ENCODE assay signal across 8 cellular contexts in the genomic region with DNA sequence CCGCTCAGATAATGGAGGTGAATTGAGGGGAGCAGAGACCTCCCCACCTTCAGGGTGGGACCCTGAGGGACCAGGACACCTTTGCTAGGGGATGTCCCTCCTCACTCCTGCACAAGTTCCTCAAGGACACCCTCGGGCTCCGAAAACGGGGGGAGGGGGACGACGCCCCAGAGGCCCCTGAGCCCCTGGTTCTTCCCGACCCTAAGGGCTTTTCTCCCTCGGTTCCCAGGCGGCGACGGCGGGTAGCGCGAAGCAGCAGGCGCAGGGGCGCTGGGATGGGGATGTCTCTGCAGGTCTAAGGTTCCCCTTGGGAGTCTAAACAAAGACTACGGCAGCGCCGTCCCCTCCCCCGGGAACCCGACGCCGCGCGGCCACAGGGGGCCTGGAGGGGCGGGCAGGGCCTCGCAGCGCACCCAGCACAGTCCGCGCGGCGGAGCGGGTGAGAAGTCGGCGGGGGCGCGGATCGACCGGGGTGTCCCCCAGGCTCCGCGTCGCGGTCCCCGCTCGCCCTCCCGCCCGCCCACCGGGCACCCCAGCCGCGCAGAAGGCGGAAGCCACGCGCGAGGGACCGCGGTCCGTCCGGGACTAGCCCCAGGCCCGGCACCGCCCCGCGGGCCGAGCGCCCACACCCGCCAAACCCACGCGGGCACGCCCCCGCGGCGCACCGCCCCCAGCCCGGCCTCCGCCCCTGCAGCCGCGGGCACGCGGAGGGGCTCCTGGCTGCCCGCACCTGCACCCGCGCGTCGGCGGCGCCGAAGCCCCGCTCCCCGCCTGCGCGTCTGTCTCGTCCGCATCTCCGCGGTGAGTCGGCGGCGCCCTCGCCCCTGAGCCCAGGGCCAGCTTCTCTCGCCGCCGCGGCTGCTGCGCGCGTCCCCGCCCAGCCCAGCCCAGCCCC. TPM values are rescaled to one million over a fixed set of nuclear protein-coding genes. Genes with fewer than 3 reads are reported as not detected.
DNase-seq lines count a peak whose midpoint lies in the region; ATAC-seq and TF ChIP-seq lines count a peak whose summit lies in the region.

No MANE protein-coding gene starts in this region.

- H3K79me2 ChIP-seq in mammary epithelial cell (ENCODE audit: insufficient read depth, low read length), result no peaks in the 10 kb centered on the region
- H3K79me2 ChIP-seq in mesendoderm (ENCODE audit: control insufficient read depth, insufficient read depth, low read length), result no peaks in the 10 kb centered on the region

- H3K4me1 ChIP-seq in mammary epithelial cell (ENCODE audit: insufficient read depth, low read length) (peaks cover 15% of the 10 kb centered on the region), mesendoderm (ENCODE audit: control insufficient read depth, low read depth, low read length) (no peaks in the 10 kb centered on the region), SJCRH30 (no peaks in the 10 kb centered on the region)

- no TSS peak for BruUV-seq in mammary epithelial cell (replicated peaks; lab: Mats Ljungman, UMichigan)

- H3K4me2 ChIP-seq in mammary epithelial cell (ENCODE audit: insufficient read depth, low read depth, low read length) (peak overlapping the region; percentile 86), mesendoderm (ENCODE audit: low read length) (peak overlapping the region; percentile 21)

- intact Hi-C loops in mammary epithelial cell (cut with micrococcal nuclease), result no loop called here

- H3K36me3 ChIP-seq in mammary epithelial cell (ENCODE audit: insufficient read depth, low read length), result no peaks in the 10 kb centered on the region
- no peaks in the 10 kb centered on the region for H3K36me3 ChIP-seq in mesendoderm (ENCODE audit: control insufficient read depth, insufficient read depth, low read length)
- H3K36me3 ChIP-seq in SJCRH30, result no peaks in the 10 kb centered on the region

- CTCF ChIA-PET in mammary epithelial cell (lab: Charles Lee; ENCODE audit: low non-redundant PET), result no interaction called here

- peak overlapping the region; percentile 78 for H3K56ac ChIP-seq in mesendoderm (ENCODE audit: low read length)

- no peaks in the 10 kb centered on the region for H4K20me1 ChIP-seq in mammary epithelial cell (ENCODE audit: insufficient read depth, low read length)

- no peak overlapping the region for H2BK120ac ChIP-seq in mesendoderm (ENCODE audit: low read depth, low read length)

- peak overlapping the region; percentile 35 for H3K18ac ChIP-seq in mesendoderm (ENCODE audit: low read length)

- no peak overlapping the region for H4K8ac ChIP-seq in mesendoderm (ENCODE audit: low read depth, low read length)

- in situ Hi-C loops in mammary epithelial cell (cut with MboI; ENCODE audit: low sequenced_read_pairs in 2 of 2), result no loop called here

- H4K5ac ChIP-seq in mesendoderm (ENCODE audit: low read length), result no peak overlapping the region

- no peak overlapping the region for H2AFZ ChIP-seq in mammary epithelial cell (ENCODE audit: low read depth, low read length)

- ATAC-seq in HG03432 (IDR thresholded peaks at IDR 0.05; ENCODE audit: unreplicated experiment), result peak; percentile 35
- no peak for ATAC-seq in GM21529 (IDR thresholded peaks at IDR 0.05; ENCODE audit: unreplicated experiment)

- TF ChIP-seq CTCF in mammary epithelial cell (conservative IDR thresholded peaks at IDR 0.05 in 1 of 2, IDR thresholded peaks at IDR 0.05 in 1 of 2; ENCODE audit: extremely low read depth in 1 of 2, insufficient read depth in 1 of 2, low read depth in 1 of 2, low read length in 2 of 2), result no peak

- no peak overlapping the region for H2BK15ac ChIP-seq in mesendoderm (replicated peaks; ENCODE audit: low read depth)

- no peaks in the 10 kb centered on the region for H3K9me3 ChIP-seq in mammary epithelial cell (replicated peaks; ENCODE audit: insufficient read depth, low read length)
- no peaks in the 10 kb centered on the region for H3K9me3 ChIP-seq in SJCRH30 (replicated peaks)

- no peak overlapping the region for H2BK5ac ChIP-seq in mesendoderm (ENCODE audit: low read length)

- H2AK5ac ChIP-seq in mesendoderm (ENCODE audit: low read length), result no peak overlapping the region

- 13% methylated on average over 4 of the region's 106 CpGs for WGBS in mammary epithelial cell (ENCODE audit: low coverage, missing lambda C conversion rate)
- WGBS in mesendoderm (ENCODE audit: extremely low coverage, insufficient coverage, low lambda C conversion rate), result no CpG with 5 or more reads among the region's 106 CpGs

- dilution Hi-C loops in mammary epithelial cell (cut with HindIII; ENCODE audit: low sequenced_read_pairs), result no loop called here

- no peak overlapping the region for H3K23ac ChIP-seq in mesendoderm (ENCODE audit: low read length)

- H3K27me3 ChIP-seq in mammary epithelial cell (ENCODE audit: insufficient read depth, low read length), result peaks cover 20% of the 10 kb centered on the region
- peaks cover 9% of the 10 kb centered on the region for H3K27me3 ChIP-seq in mesendoderm (ENCODE audit: insufficient read depth, low read length, poor library complexity)
- H3K27me3 ChIP-seq in SJCRH30, result peaks cover 18% of the 10 kb centered on the region

- H3K27ac ChIP-seq in mammary epithelial cell (ENCODE audit: insufficient read depth, low read depth, low read length) (no peak overlapping the region), mesendoderm (ENCODE audit: low read depth, low read length) (no peak overlapping the region), SJCRH30 (no peak overlapping the region)

- no peaks in the 10 kb centered on the region for H3K79me1 ChIP-seq in mesendoderm (ENCODE audit: low read length)

- peak; percentile 43 for DNase-seq in AG20443 (ENCODE audit: low spot score)
- DNase-seq in mammary epithelial cell, result no peak
- DNase-seq in mesendoderm, result no peak
- no peak for DNase-seq in Ammon's horn (ENCODE audit: low spot score)
- no peak for DNase-seq in effector CD8-positive, alpha-beta T cell (lab: John Stamatoyannopoulos, UW)
- DNase-seq in SJCRH30, result no peak

- H3K4ac ChIP-seq in mesendoderm (ENCODE audit: low read depth, low read length), result no peak overlapping the region

- H3K9ac ChIP-seq in mammary epithelial cell (ENCODE audit: insufficient read depth, low read length) (no peak overlapping the region), mesendoderm (ENCODE audit: low read length) (peak overlapping the region; percentile 20)

- H3K4me3 ChIP-seq in mammary epithelial cell (replicated peaks in 1 of 3; ENCODE audit: insufficient read depth in 1 of 3, low read depth in 2 of 3, low read length in 3 of 3), result peak overlapping the region; percentile 30 to 51 (median 31)
- no peak overlapping the region for H3K4me3 ChIP-seq in mesendoderm (ENCODE audit: low read length)
- no peak overlapping the region for H3K4me3 ChIP-seq in SJCRH30

RNA-seq across cellular contexts. Expression of a gene that starts 36.7 kb away (rescaled TPM):
- 1 to 10 TPM; 3.8 to 5.0 TPM for total RNA-seq in mammary epithelial cell
- polyA plus RNA-seq in mammary epithelial cell, result 0.44 TPM
- polyA minus RNA-seq in mammary epithelial cell, result not detected
- 7.2 TPM for polyA plus RNA-seq in mesendoderm (2013, experiment 1 of 2)
- polyA plus RNA-seq in mesendoderm (2013, experiment 2 of 2), result 7.0 TPM
- total RNA-seq in SJCRH30 (2014; rRNA removed; shearing (Covaris generic)), result 8.7 and 9.0 TPM in 2 replicates

RNA-seq across cellular contexts. Expression of a gene that starts 52.1 kb away (rescaled TPM):
- 10 to 100 TPM; 12.5 to 14.4 TPM for total RNA-seq in mammary epithelial cell
- polyA plus RNA-seq in mammary epithelial cell, result 10.0 TPM
- 7.2 TPM for polyA minus RNA-seq in mammary epithelial cell
- polyA plus RNA-seq in mesendoderm (2013, experiment 1 of 2), result 24.0 TPM
- polyA plus RNA-seq in mesendoderm (2013, experiment 2 of 2), result 25.0 TPM
- total RNA-seq in SJCRH30 (2014; rRNA removed; shearing (Covaris generic)), result 0.23 and 0.26 TPM in 2 replicates

Comparison
In these comparisons a context has a peak if more than half of its experiments do, and no peak if none do; other contexts are left out.
1. H3K4me3 ChIP-seq: peak in mammary epithelial cell (3 of 3); none in mesendoderm (single experiment) and SJCRH30 (single experiment).
2. RNA of a gene that starts 52.1 kb away (total RNA-seq): 12.5 to 14.4 TPM in mammary epithelial cell; 0.23 to 0.26 TPM in SJCRH30; every median in the first group is over 10 times any median in the second.